Comparison of ENCODE assay signal across 15 cellular contexts in the genomic region with DNA sequence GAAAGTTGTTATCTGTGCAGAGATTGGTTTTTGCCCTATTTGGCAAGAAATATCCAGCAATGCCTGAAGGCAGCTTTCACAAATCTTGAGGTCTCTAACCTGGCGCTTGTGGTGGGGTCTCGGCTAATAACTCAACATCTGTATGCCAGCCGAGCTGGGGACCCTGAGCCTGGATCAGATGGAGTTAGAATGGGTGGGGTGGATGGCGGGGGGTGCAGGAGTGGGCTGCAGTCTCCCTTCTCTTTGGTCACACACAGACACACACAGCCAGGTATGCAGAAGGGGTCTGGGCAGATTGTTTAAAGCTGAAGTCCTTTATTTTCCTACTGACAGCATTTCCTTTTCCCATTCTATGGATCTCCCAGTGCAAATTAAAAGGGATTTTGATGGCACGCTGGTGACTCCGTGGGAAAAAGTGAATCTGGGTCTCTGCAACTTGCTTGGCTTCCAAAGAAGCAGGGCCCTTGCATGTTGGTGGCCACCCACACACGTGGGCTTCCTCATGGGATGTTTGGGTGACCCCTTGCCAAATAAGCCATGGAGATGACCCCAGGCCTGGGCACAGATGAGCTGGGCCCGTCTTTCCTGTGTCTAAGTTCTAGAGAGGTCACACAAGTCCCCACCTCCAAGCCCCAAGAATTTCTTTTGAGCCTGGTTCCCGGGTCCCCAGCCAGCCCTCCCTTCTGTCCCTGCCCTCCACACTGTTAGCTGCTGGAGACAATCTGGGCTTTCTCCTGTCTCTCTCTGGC. TPM values are rescaled to one million over a fixed set of nuclear protein-coding genes. Genes with fewer than 3 reads are reported as not detected.
DNase-seq lines count a peak whose midpoint lies in the region; ATAC-seq, FAIRE-seq and TF ChIP-seq lines count a peak whose summit lies in the region.
"Had no signal": no experiment of that assay in that cellular context is flagged by ENCODE, and none has a peak within 500 bp of the region (broad histone marks: within the 10 kb centered on the region; RNA-seq: fewer than 3 reads in every experiment).

No MANE protein-coding gene starts in this region.

- TF ChIP-seq CTCF in H9 (conservative IDR thresholded peaks at IDR 0.05) (no peak), KMS-11 (conservative IDR thresholded peaks at IDR 0.05; ENCODE audit: low read depth, low read length) (no peak), neural crest cell (conservative IDR thresholded peaks at IDR 0.05) (no peak), D721Med (IDR thresholded peaks at IDR 0.05; ENCODE audit: insufficient read depth, missing control alignments) (no peak), WERI-Rb-1 (IDR thresholded peaks at IDR 0.05; ENCODE audit: low read depth, low read length) (no peak)

- no peak overlapping the region for H3K4me3 ChIP-seq in KMS-11 (IDR thresholded peaks at IDR 0.05; ENCODE audit: insufficient read depth, low read depth, low read length)
- H3K4me3 ChIP-seq in WERI-Rb-1 (ENCODE audit: low read depth, low read length) = no peak overlapping the region

- H4K5ac ChIP-seq in H9 (ENCODE audit: insufficient read length, low read depth, low read length) = no peak overlapping the region

- no peak overlapping the region for H3K4ac ChIP-seq in H9 (ENCODE audit: low read depth, low read length)

- H3K23ac ChIP-seq in H9 (ENCODE audit: insufficient read length, low read depth, low read length) = no peak overlapping the region

- H3K27ac ChIP-seq in H9 (ENCODE audit: insufficient read length, low read depth, low read length) (no peak overlapping the region), KMS-11 (no peak overlapping the region; the same call in 1 of the 2 replicates), WERI-Rb-1 (no peak overlapping the region)

- H3K4me2 ChIP-seq in H9 (ENCODE audit: insufficient read depth, insufficient read length, low read length) = no peak overlapping the region
- H3K4me2 ChIP-seq in KMS-11 = peak overlapping the region; percentile 29; the same call in 1 of the 2 replicates

- no peak overlapping the region for H2AK5ac ChIP-seq in H9 (ENCODE audit: insufficient read length, low read length)

- H3K9me3 Mint-ChIP-seq in H9 (no peaks in the 10 kb centered on the region), neural crest cell (no peaks in the 10 kb centered on the region)
- H3K9me3 Mint-ChIP-seq: activated T-helper 1 cell treated with anti-CD3 and anti-CD28 coated beads, Interleukin-12 subunit alpha, Interleukin-12 subunit beta, Interleukin-2, Interleukin-4 antibody, amounts not matched to agents 30 ng/mL and 10 ng/mL and 1 ng/mL, durations not matched to agents 14 hours and 24 hours and 36 hours; T-cell had no signal

- no peak overlapping the region for H2BK12ac ChIP-seq in H9 (ENCODE audit: insufficient read length, low read depth, low read length)

- no peak overlapping the region for H2BK120ac ChIP-seq in H9 (ENCODE audit: low read depth, low read length, poor library complexity, severe bottlenecking)

- no peak overlapping the region for H4K8ac ChIP-seq in H9 (replicated peaks; ENCODE audit: insufficient read length, low read depth, low read length)

- no peaks in the 10 kb centered on the region for H3K9me3 ChIP-seq in H9 (ENCODE audit: control insufficient read depth, low read depth, low read length)
- no peaks in the 10 kb centered on the region for H3K9me3 ChIP-seq in WERI-Rb-1 (ENCODE audit: severe bottlenecking)

- no peak overlapping the region for H3K4me3 Mint-ChIP-seq in H9
- peak overlapping the region; percentile 4 for H3K4me3 Mint-ChIP-seq in neural crest cell
- H3K4me3 Mint-ChIP-seq: activated T-helper 1 cell treated with anti-CD3 and anti-CD28 coated beads, Interleukin-12 subunit alpha, Interleukin-12 subunit beta, Interleukin-2, Interleukin-4 antibody, amounts not matched to agents 30 ng/mL and 10 ng/mL and 1 ng/mL, durations not matched to agents 14 hours and 24 hours and 36 hours; T-cell had no signal

- DNase-seq in H9 = peak; percentile 20
- DNase-seq in neural crest cell (ENCODE audit: low read depth, low spot score) = peak; percentile 4
- no peak for DNase-seq in D721Med (ENCODE audit: insufficient read length, low spot score)
- DNase-seq in Kasumi-1 (lab: John Stamatoyannopoulos, UW) = no peak
- DNase-seq in WERI-Rb-1 = no peak
- no peak for DNase-seq in NCI-H748 (lab: John Stamatoyannopoulos, UW; ENCODE audit: unreplicated experiment)
- DNase-seq: caudate nucleus; effector CD8-positive, alpha-beta T cell; hippocampal formation; NCI-H774; stimulated activated CD4-positive, alpha-beta T cell treated with anti-CD3 and anti-CD28 coated beads, Interleukin-2, amount 100 ng/mL, for 48 hours; T-cell had no signal

- H3K4me1 ChIP-seq in H9 (ENCODE audit: insufficient read depth, low read length) (no peaks in the 10 kb centered on the region), KMS-11 (ENCODE audit: low read depth, poor library complexity, severe bottlenecking) (peaks cover 4% of the 10 kb centered on the region)

- no peaks in the 10 kb centered on the region for H3K23me2 ChIP-seq in H9 (ENCODE audit: insufficient read length, low read depth, low read length, poor library complexity, severe bottlenecking)

- H3K27me3 Mint-ChIP-seq in H9 (ENCODE audit: low read depth) (peaks cover 33% of the 10 kb centered on the region), neural crest cell (ENCODE audit: low read depth) (peaks cover 4% of the 10 kb centered on the region)

- H2BK15ac ChIP-seq in H9 (ENCODE audit: low read depth, low read length) = no peak overlapping the region

- no peak overlapping the region for H3T11ph ChIP-seq in H9 (ENCODE audit: low read length)

- no peak overlapping the region for H2BK20ac ChIP-seq in H9 (ENCODE audit: low read depth, low read length, poor library complexity, severe bottlenecking)

- H2AFZ ChIP-seq in H9 (ENCODE audit: low read length) (no peak overlapping the region), KMS-11 (ENCODE audit: low read depth) (peak overlapping the region; percentile 43; the same call in 1 of the 2 replicates)

- no peak overlapping the region for H4K91ac ChIP-seq in H9 (ENCODE audit: insufficient read length, low read depth, low read length)

- FAIRE-seq in D721Med (lab: Jason Lieb, UNC) = no peak

- H3K27ac Mint-ChIP-seq in H9 = no peak overlapping the region
- H3K27ac Mint-ChIP-seq in neural crest cell (ENCODE audit: unreplicated experiment) = peak overlapping the region; percentile 57
- H3K27ac Mint-ChIP-seq: activated T-helper 1 cell treated with anti-CD3 and anti-CD28 coated beads, Interleukin-12 subunit alpha, Interleukin-12 subunit beta, Interleukin-2, Interleukin-4 antibody, amounts not matched to agents 30 ng/mL and 10 ng/mL and 1 ng/mL, durations not matched to agents 14 hours and 24 hours and 36 hours; T-cell had no signal

- H3K27me3 ChIP-seq in H9 (ENCODE audit: insufficient read depth, low read length) = no peaks in the 10 kb centered on the region
- H3K27me3 ChIP-seq in KMS-11 (ENCODE audit: insufficient read depth, low read depth) = no peaks in the 10 kb centered on the region
- peaks cover 88% of the 10 kb centered on the region for H3K27me3 ChIP-seq in WERI-Rb-1 (ENCODE audit: insufficient read depth, low read depth, severe bottlenecking)

- no peaks in the 10 kb centered on the region for H3K79me1 ChIP-seq in H9 (ENCODE audit: insufficient read depth, low read depth, low read length, poor library complexity, severe bottlenecking)

- no peak overlapping the region for H2BK5ac ChIP-seq in H9 (ENCODE audit: insufficient read length, low read length)

- H3K4me1 Mint-ChIP-seq in H9 (peaks cover 3 to 8% of the 10 kb centered on the region in 2 experiments; a peak in 2 of 4 replicates), neural crest cell (peaks cover 37% of the 10 kb centered on the region)
- H3K4me1 Mint-ChIP-seq: T-cell had no signal

- H3K36me3 ChIP-seq in KMS-11 (ENCODE audit: insufficient read depth) = no peaks in the 10 kb centered on the region
- no peaks in the 10 kb centered on the region for H3K36me3 ChIP-seq in WERI-Rb-1

- WGBS in H9 (ENCODE audit: extremely low coverage, insufficient read length, low lambda C conversion rate) = no CpG with 5 or more reads among the region's 9 CpGs

- H4K20me1 ChIP-seq in H9 (ENCODE audit: control insufficient read depth, insufficient read depth, insufficient read length) (no peaks in the 10 kb centered on the region), KMS-11 (ENCODE audit: insufficient read depth) (no peaks in the 10 kb centered on the region)

- H3K79me2 ChIP-seq in H9 (ENCODE audit: insufficient read depth, low read length) (no peaks in the 10 kb centered on the region), KMS-11 (ENCODE audit: insufficient read depth, low read depth) (no peaks in the 10 kb centered on the region)

- H3K36me3 Mint-ChIP-seq in H9 (ENCODE audit: insufficient read depth in 1 of 3, low read depth in 3 of 3) (no peaks in the 10 kb centered on the region), neural crest cell (ENCODE audit: low read depth) (no peaks in the 10 kb centered on the region)
- H3K36me3 Mint-ChIP-seq: T-cell had no signal

- no peak overlapping the region for H3K18ac ChIP-seq in H9 (ENCODE audit: insufficient read length, low read depth, low read length)

- H3K14ac ChIP-seq in H9 (ENCODE audit: insufficient read depth, low read length) = no peak overlapping the region

- ATAC-seq in GM19395 (IDR thresholded peaks at IDR 0.05; ENCODE audit: unreplicated experiment) = peak; percentile 27
- ATAC-seq: T-cell had no signal

- H3K9ac ChIP-seq in H9 (ENCODE audit: extremely low read depth, insufficient read length, low read length) (no peak overlapping the region), KMS-11 (no peak overlapping the region)

- H3K56ac ChIP-seq in H9 (ENCODE audit: insufficient read length, low read depth, low read length) = no peak overlapping the region

RNA-seq across cellular contexts. Expression of a gene that starts 40.0 kb away (rescaled TPM):
- total RNA-seq in H9 (2021) (not detected in 2 replicates), neural crest cell (1.0 and 1.1 TPM in 2 replicates)
- total RNA-seq: activated T-helper 1 cell treated with anti-CD3 and anti-CD28 coated beads, Interleukin-12 subunit alpha, Interleukin-12 subunit beta, Interleukin-2, Interleukin-4 antibody, amounts not matched to agents 30 ng/mL and 10 ng/mL and 1 ng/mL, durations not matched to agents 14 hours and 24 hours and 36 hours; T-cell had no signal

Comparison
In these comparisons a context has a peak if more than half of its experiments do, and no peak if none do; other contexts are left out.
1. DNase-seq: peak in H9 (single experiment) and neural crest cell (single experiment); none in D721Med (single experiment), Kasumi-1 (0 of 2), WERI-Rb-1 (single experiment) and NCI-H748 (single experiment).